Comparison of ENCODE assay signal across 12 cellular contexts in genomic region chr1:25631750-25632495, GRCh38. TPM values are rescaled to one million over a fixed set of nuclear protein-coding genes. Genes with fewer than 3 reads are reported as not detected.
DNase-seq lines count a peak whose midpoint lies in the region; ATAC-seq, FAIRE-seq and TF ChIP-seq lines count a peak whose summit lies in the region.
"Had no signal": no experiment of that assay in that cellular context is flagged by ENCODE, and none has a peak within 500 bp of the region (broad histone marks: within the 10 kb centered on the region; RNA-seq: fewer than 3 reads in every experiment).

No MANE protein-coding gene starts in this region.

- POLR2A ChIA-PET in T-cell (lab: Charles Lee), result interaction anchor here (0.6 to 1.7 kb wide), 9 partner anchors 9 to 145 kb away, joined by 3 to 8 read pairs (median 4); no protein-coding TSS in a partner anchor

- H3K9me3 ChIP-seq in subcutaneous abdominal adipose tissue (ENCODE audit: control insufficient read depth in 5 of 5, low read length in 5 of 5), result no peaks in the 10 kb centered on the region
- H3K9me3 ChIP-seq in testis, result no peaks in the 10 kb centered on the region

- no peak for FAIRE-seq in GM12891 (lab: Jason Lieb, UNC)
- FAIRE-seq: GM18507 had no signal

- no peaks in the 10 kb centered on the region for H3K27me3 ChIP-seq in subcutaneous abdominal adipose tissue (ENCODE audit: control insufficient read depth in 5 of 5, insufficient read depth in 4 of 5, low read length in 5 of 5)
- H3K27me3 ChIP-seq in testis, result no peaks in the 10 kb centered on the region

- ATAC-seq in T-cell (replicated peaks in 1 of 4) (peak; percentile 51 to 55 (median 52)), left lobe of liver (peak; percentile 79), esophagus mucosa (no peak)

- 41 to 43% methylated on average over 11 of the region's 11 CpGs for WGBS in testis, 2 donors

- H3K9me3 Mint-ChIP-seq in T-cell, result peaks cover 0 to 3% (median 0%) of the 10 kb centered on the region in 3 donors
- peaks cover 13% of the 10 kb centered on the region for H3K9me3 Mint-ChIP-seq in activated naive CD8-positive, alpha-beta T cell treated with anti-CD3 and anti-CD28 coated beads for 36 hours

- H3K4me1 Mint-ChIP-seq in T-cell, result peaks cover 81 to 83% (median 83%) of the 10 kb centered on the region in 3 donors
- H3K4me1 Mint-ChIP-seq in activated naive CD8-positive, alpha-beta T cell treated with anti-CD3 and anti-CD28 coated beads for 36 hours, result peaks cover 60% of the 10 kb centered on the region

- H3K27ac Mint-ChIP-seq in T-cell, result peak overlapping the region; percentile 94 to 99
- peak overlapping the region; percentile 87 for H3K27ac Mint-ChIP-seq in activated naive CD8-positive, alpha-beta T cell treated with anti-CD3 and anti-CD28 coated beads for 36 hours
- H3K27ac Mint-ChIP-seq: naive B cell had no signal

- TF ChIP-seq POLR2A in GM12891 (IDR thresholded peaks at IDR 0.05; ENCODE audit: low read depth, low read length), result no peak
- TF ChIP-seq POLR2A in testis (IDR thresholded peaks at IDR 0.05), result no peak

- no peak overlapping the region for H3K27ac ChIP-seq in subcutaneous abdominal adipose tissue (ENCODE audit: low read depth, low read length)
- peak overlapping the region in 1 of 2 donors; percentile 5 for H3K27ac ChIP-seq in testis

- H3K4me1 ChIP-seq in subcutaneous abdominal adipose tissue (ENCODE audit: control insufficient read depth in 5 of 5, insufficient read depth in 5 of 5, low read length in 5 of 5) (peaks cover 0 to 9% (median 3%) of the 10 kb centered on the region in 5 donors), testis (no peaks in the 10 kb centered on the region)

- H3K9ac ChIP-seq in subcutaneous abdominal adipose tissue (ENCODE audit: low read length in 5 of 5), result peak overlapping the region in 2 of 5 donors; percentile 32 to 47

- TF ChIP-seq CTCF in testis (IDR thresholded peaks at IDR 0.05), result no peak

- H3K4me3 Mint-ChIP-seq in T-cell, result peak overlapping the region; percentile 76 to 84 (median 78)
- peak overlapping the region; percentile 74 for H3K4me3 Mint-ChIP-seq in activated naive CD8-positive, alpha-beta T cell treated with anti-CD3 and anti-CD28 coated beads for 36 hours

- H3K36me3 Mint-ChIP-seq in T-cell, result peaks cover 25% of the 10 kb centered on the region
- peaks cover 38% of the 10 kb centered on the region for H3K36me3 Mint-ChIP-seq in activated naive CD8-positive, alpha-beta T cell treated with anti-CD3 and anti-CD28 coated beads for 36 hours
- H3K36me3 Mint-ChIP-seq: naive B cell had no signal

- H3K27me3 Mint-ChIP-seq in T-cell, result no peaks in the 10 kb centered on the region
- no peaks in the 10 kb centered on the region for H3K27me3 Mint-ChIP-seq in activated naive CD8-positive, alpha-beta T cell treated with anti-CD3 and anti-CD28 coated beads for 36 hours

- CTCF ChIA-PET in T-cell (lab: Charles Lee), result interaction anchor here (0.6 to 1.5 kb wide), 9 partner anchors 9 to 694 kb away, joined by 3 to 4 read pairs (median 3); no protein-coding TSS in a partner anchor

- H3K36me3 ChIP-seq in subcutaneous abdominal adipose tissue (ENCODE audit: control insufficient read depth in 5 of 5, insufficient read depth in 5 of 5, low read length in 5 of 5), result no peaks in the 10 kb centered on the region
- H3K36me3 ChIP-seq in testis (ENCODE audit: low read depth, missing control alignments), result no peaks in the 10 kb centered on the region

- intact Hi-C loops in testis (cut with DNase I; ENCODE audit: low total_unique reads), result no loop called here

- DNase-seq in T-cell (peak in 2 of 34 experiments; percentile 14 to 28), left lobe of liver (ENCODE audit: low spot score) (peak; percentile 55), GM12891 (ENCODE audit: insufficient read length, low spot score) (no peak), testis (no peak)
- DNase-seq in activated naive CD8-positive, alpha-beta T cell treated with anti-CD3 and anti-CD28 coated beads for 36 hours, result no peak
- DNase-seq: cerebellar nuclear complex, DMS53, naive B cell, NCI-H1092 had no signal

- H3K4me3 ChIP-seq in subcutaneous abdominal adipose tissue (ENCODE audit: low read depth in 1 of 5, low read length in 5 of 5), result peak overlapping the region; percentile 22 to 61 (median 43)
- H3K4me3 ChIP-seq in testis, result peak overlapping the region in 1 of 2 donors; percentile 30

TF ChIP-seq in GM12891, 5 proteins besides CTCF, POLR2A, EP300 and RAD21:
- no peak for TF ChIP-seq SPI1 (IDR thresholded peaks at IDR 0.05; ENCODE audit: low read depth, low read length)
- TF ChIP-seq PAX5 (IDR thresholded peaks at IDR 0.05; ENCODE audit: insufficient read depth, low read length, severe bottlenecking), result no peak
- TF ChIP-seq POLR2AphosphoS5 (IDR thresholded peaks at IDR 0.05; ENCODE audit: low read depth, low read length), result no peak

RNA-seq across cellular contexts. Expression of gene MAN1C1, which starts 15.3 kb away (rescaled TPM):
- 10 to 100 TPM; 57.5 to 90.5 (median 65.5) TPM for total RNA-seq in T-cell
- 1 to 10 TPM; 5.1 to 5.3 TPM for total RNA-seq in activated naive CD8-positive, alpha-beta T cell treated with anti-CD3 and anti-CD28 coated beads for 36 hours
- 39.4 TPM for total RNA-seq in left lobe of liver
- 0.94 TPM for polyA plus RNA-seq in GM12891 (2012; ENCODE audit: low read depth, missing spikeins)
- 2.6 TPM for total RNA-seq in esophagus mucosa
- total RNA-seq in testis, result 10 to 100 TPM; 12.8 to 21.1 TPM
- 14.8 TPM for polyA plus RNA-seq in testis (ENCODE audit: insufficient read depth, low read depth, low replicate concordance)
